8 cellular contexts compared by ENCODE assay signal in genomic region chr12:1804545-1805332, GRCh38. TPM values are rescaled to one million over a fixed set of nuclear protein-coding genes. Genes with fewer than 3 reads are reported as not detected.
DNase-seq lines count a peak whose midpoint lies in the region; FAIRE-seq and TF ChIP-seq lines count a peak whose summit lies in the region.

No MANE protein-coding gene starts in this region.

- no peaks in the 10 kb centered on the region for H4K20me1 ChIP-seq in MM.1S (ENCODE audit: insufficient read depth, low read length)

- no peak for FAIRE-seq in frontal cortex (lab: Jason Lieb, UNC)

- H3K9ac ChIP-seq in MM.1S (ENCODE audit: low read length): peak overlapping the region; percentile 28; the same call in 1 of the 2 replicates
- no peak overlapping the region for H3K9ac ChIP-seq in parathyroid adenoma

- H2AFZ ChIP-seq in MM.1S (ENCODE audit: low read length) (peak overlapping the region; percentile 99), parathyroid adenoma (peak overlapping the region; percentile 83)

- peak; percentile 89 for DNase-seq in ELF-1 (ENCODE audit: low read depth, low spot score)
- peak; percentile 97 for DNase-seq in H7
- peak; percentile 91 for DNase-seq in MM.1S
- DNase-seq in SJCRH30: peak; percentile 92 to 93
- peak; percentile 19 for DNase-seq in activated gamma-delta T cell (lab: John Stamatoyannopoulos, UW)
- peak; percentile 80 to 93 for DNase-seq in frontal cortex (ENCODE audit: low spot score in 2 of 2)
- DNase-seq in tibial nerve (ENCODE audit: low spot score in 2 of 2): peak; percentile 86 to 95

- H3K4me2 ChIP-seq in MM.1S (ENCODE audit: low read depth, low read length): peak overlapping the region; percentile 61
- H3K4me2 ChIP-seq in parathyroid adenoma (ENCODE audit: low read length): no peak overlapping the region

- H3K27ac ChIP-seq in MM.1S (ENCODE audit: low read length): no peak overlapping the region
- H3K27ac ChIP-seq in SJCRH30: no peak overlapping the region
- peak overlapping the region; percentile 1 for H3K27ac ChIP-seq in parathyroid adenoma
- peak overlapping the region in 2 of 4 donors; percentile 23 to 36 for H3K27ac ChIP-seq in tibial nerve

- WGBS in tibial nerve, 2 donors: 51 to 53% methylated on average over 25 of the region's 25 CpGs

- H3K4me3 ChIP-seq in H7 (ENCODE audit: insufficient read depth, low read depth, low read length) (no peak overlapping the region), MM.1S (ENCODE audit: low read length) (peak overlapping the region; percentile 20; the same call in 1 of the 2 replicates), SJCRH30 (no peak overlapping the region), parathyroid adenoma (ENCODE audit: low read depth, low read length) (no peak overlapping the region), tibial nerve (peak overlapping the region in 1 of 4 donors; percentile 5)

- no peak for TF ChIP-seq POLR2A in tibial nerve (IDR thresholded peaks at IDR 0.05)

- TF ChIP-seq CTCF in MM.1S (IDR thresholded peaks at IDR 0.05; ENCODE audit: low read length) (no peak), parathyroid adenoma (IDR thresholded peaks at IDR 0.05) (no peak), tibial nerve (IDR thresholded peaks at IDR 0.05) (peak in 1 of 5 experiments; percentile 15)

- H3K27me3 ChIP-seq in H7 (ENCODE audit: control insufficient read depth, insufficient read depth, low read length) (no peaks in the 10 kb centered on the region), MM.1S (replicated peaks; ENCODE audit: insufficient read depth, low read length) (no peaks in the 10 kb centered on the region; the same call in 1 of the 2 replicates), SJCRH30 (no peaks in the 10 kb centered on the region), parathyroid adenoma (ENCODE audit: control insufficient read depth, insufficient read depth, low read length) (no peaks in the 10 kb centered on the region), tibial nerve (no peaks in the 10 kb centered on the region)

- H3F3A ChIP-seq in MM.1S (ENCODE audit: insufficient read depth, low read length): no peaks in the 10 kb centered on the region

- no peaks in the 10 kb centered on the region for H3K9me2 ChIP-seq in MM.1S (replicated peaks; ENCODE audit: insufficient read depth, low read length)

- H3K79me2 ChIP-seq in MM.1S (ENCODE audit: low read length) (no peaks in the 10 kb centered on the region), parathyroid adenoma (no peaks in the 10 kb centered on the region)

- TF ChIP-seq EP300 in tibial nerve (IDR thresholded peaks at IDR 0.05): peak in 1 of 2 donors; percentile 57

- H3K36me3 ChIP-seq in H7 (replicated peaks; ENCODE audit: control insufficient read depth, insufficient read depth, low read length) (no peaks in the 10 kb centered on the region), MM.1S (replicated peaks; ENCODE audit: insufficient read depth, low read length) (no peaks in the 10 kb centered on the region), SJCRH30 (no peaks in the 10 kb centered on the region), parathyroid adenoma (ENCODE audit: control insufficient read depth, insufficient read depth, low read length) (no peaks in the 10 kb centered on the region), tibial nerve (no peaks in the 10 kb centered on the region)

- peaks cover 5% of the 10 kb centered on the region for H3K4me1 ChIP-seq in MM.1S (ENCODE audit: low read length)
- H3K4me1 ChIP-seq in SJCRH30: peaks cover 8% of the 10 kb centered on the region; the same call in 1 of the 2 replicates
- peaks cover 12% of the 10 kb centered on the region for H3K4me1 ChIP-seq in parathyroid adenoma
- H3K4me1 ChIP-seq in tibial nerve: peaks cover 0 to 5% (median 0%) of the 10 kb centered on the region in 4 donors

- H3K9me3 ChIP-seq in MM.1S (replicated peaks; ENCODE audit: insufficient read depth, low read length) (no peaks in the 10 kb centered on the region), SJCRH30 (replicated peaks) (no peaks in the 10 kb centered on the region), parathyroid adenoma (ENCODE audit: control insufficient read depth, low read length) (no peaks in the 10 kb centered on the region), tibial nerve (no peaks in the 10 kb centered on the region)

RNA-seq across cellular contexts. Expression of gene LRTM2, which starts 15.6 kb away (rescaled TPM):
- 0.42 TPM in 1 of 2 replicates, not detected in the other for total RNA-seq in H7 (2014; rRNA removed; shearing (Covaris generic))
- total RNA-seq in SJCRH30 (2014; rRNA removed; shearing (Covaris generic)): not detected in 2 replicates
- total RNA-seq in frontal cortex (1.6 TPM), tibial nerve (not detected)

Comparison
In these comparisons a context has a peak if more than half of its experiments do, and no peak if none do; other contexts are left out.
1. DNase-seq: peak in every context shown above with its lines; median percentile 97 in H7; 92 in SJCRH30; 91 in MM.1S; 90 in tibial nerve; 89 in ELF-1; 86 in frontal cortex; 19 in activated gamma-delta T cell.